28 cellular contexts compared by ENCODE assay signal in the genomic region with DNA sequence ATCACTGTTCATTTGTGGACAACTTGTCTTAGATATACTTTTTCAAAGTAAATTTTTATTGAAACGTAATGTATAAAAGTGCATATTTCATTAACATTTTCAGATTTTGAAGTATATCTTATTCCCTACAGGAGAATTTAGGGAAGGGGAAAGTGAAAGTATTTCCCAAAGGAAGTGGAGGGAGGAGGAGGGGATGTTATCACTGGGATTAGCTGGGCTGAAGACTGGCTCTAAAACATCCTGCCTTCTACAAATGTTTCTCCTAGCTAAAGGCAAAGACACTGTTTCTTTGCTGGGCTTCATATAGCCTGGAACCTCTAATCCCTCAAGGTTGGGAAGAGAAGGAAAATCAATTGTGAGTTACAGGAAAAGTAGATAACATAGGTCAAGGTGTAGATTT. TPM values are rescaled to one million over a fixed set of nuclear protein-coding genes. Genes with fewer than 3 reads are reported as not detected.
A peak's percentile ranks its signal among the peaks of the same experiment; 100 is the strongest.
DNase-seq lines count a peak whose midpoint lies in the region; ATAC-seq and TF ChIP-seq lines count a peak whose summit lies in the region.
"Had no signal": no experiment of that assay in that cellular context is flagged by ENCODE, and none has a peak within 500 bp of the region (broad histone marks: within the 10 kb centered on the region; RNA-seq: fewer than 3 reads in every experiment).

No MANE protein-coding gene starts in this region.

- CTCF ChIA-PET in CD8-positive, alpha-beta T cell (lab: Charles Lee), result interaction anchor here (2.3 kb wide), 1 partner anchor 20 kb away, joined by 8 read pairs; no protein-coding TSS in a partner anchor

- ATAC-seq in left ventricle myocardium superior (peak; percentile 46), omental fat pad (ENCODE audit: low FRiP score) (peak; percentile 37), GM18511 (IDR thresholded peaks at IDR 0.05; ENCODE audit: unreplicated experiment) (no peak)
- ATAC-seq in CD8-positive, alpha-beta T cell, result no peak
- ATAC-seq: natural killer cell treated with Interleukin-12 subunit alpha and Interleukin-12 subunit beta and Interleukin-15 and Interleukin-18, amount 100 ng/mL, for 72 hours; sciatic nerve; WTC11 had no signal

- H3K27ac Mint-ChIP-seq in CD8-positive, alpha-beta T cell, result no peak overlapping the region
- H3K27ac Mint-ChIP-seq: CD4-positive, alpha-beta memory T cell; natural killer cell treated with Interleukin-12 subunit alpha and Interleukin-12 subunit beta and Interleukin-15 and Interleukin-18, amount 100 ng/mL, for 72 hours; WTC11 had no signal

- no peak for TF ChIP-seq CTCF in omental fat pad (IDR thresholded peaks at IDR 0.05)
- no peak for TF ChIP-seq CTCF in CD8-positive, alpha-beta T cell (IDR thresholded peaks at IDR 0.05)

- no peaks in the 10 kb centered on the region for H3K4me1 Mint-ChIP-seq in CD8-positive, alpha-beta T cell (ENCODE audit: low read depth)
- H3K4me1 Mint-ChIP-seq: CD4-positive, alpha-beta memory T cell had no signal

- intact Hi-C loops in left ventricle myocardium superior (cut with micrococcal nuclease), result no loop called here
- intact Hi-C loops in CD8-positive, alpha-beta T cell (cut with DNase I, micrococcal nuclease), result no loop called here

- DNase-seq in ELR (ENCODE audit: low read depth) (peak; percentile 23), NCI-H226 (peak; percentile 32), left ventricle myocardium superior (no peak), omental fat pad (ENCODE audit: low spot score) (no peak), COLO668 (lab: John Stamatoyannopoulos, UW; ENCODE audit: unreplicated experiment) (no peak), NCI-H146 treated with DMSO at 0.1 percent for 48 hours (lab: John Stamatoyannopoulos, UW; ENCODE audit: unreplicated experiment) (no peak)
- no peak for DNase-seq in CD8-positive, alpha-beta T cell
- DNase-seq: activated CD4-positive, alpha-beta T cell treated with anti-CD3 and anti-CD28 coated beads, Interleukin-2, amount 50 U/mL, for 4 hours; activated CD8-positive, alpha-beta memory T cell treated with anti-CD3 and anti-CD28 coated beads, Interleukin-2, amount 50 U/mL, for 4 hours; activated naive CD4-positive, alpha-beta T cell treated with anti-CD3 and anti-CD28 coated beads, Interleukin-2, amount 50 U/mL, for 16 hours; anterior cingulate cortex; CD4-positive, alpha-beta memory T cell; cortex of kidney; esophagus squamous epithelium; GDM1; Kasumi-1; NCI-H1048; NCI-H2029; NCI-H2227 treated with DMSO at 0.1 percent for 48 hours; stomach; T1000 had no signal

- H3K27me3 Mint-ChIP-seq in CD8-positive, alpha-beta T cell (ENCODE audit: low read depth), result peaks cover 44% of the 10 kb centered on the region

- no peaks in the 10 kb centered on the region for H3K4me1 ChIP-seq in CD8-positive, alpha-beta T cell (ENCODE audit: insufficient read depth, low read length)
- H3K4me1 ChIP-seq: parathyroid adenoma, tibial nerve had no signal

- no peaks in the 10 kb centered on the region for H3K36me3 ChIP-seq in CD8-positive, alpha-beta T cell (ENCODE audit: insufficient read depth, low read length)
- H3K36me3 ChIP-seq: cardiac muscle cell, esophagus squamous epithelium, stomach, tibial nerve had no signal

- H3K4me3 Mint-ChIP-seq in CD8-positive, alpha-beta T cell, result no peak overlapping the region
- H3K4me3 Mint-ChIP-seq: CD4-positive, alpha-beta memory T cell; natural killer cell treated with Interleukin-12 subunit alpha and Interleukin-12 subunit beta and Interleukin-15 and Interleukin-18, amount 100 ng/mL, for 72 hours; WTC11 had no signal

- no peaks in the 10 kb centered on the region for H3K9me3 ChIP-seq in CD8-positive, alpha-beta T cell (ENCODE audit: low read length)
- H3K9me3 ChIP-seq: esophagus squamous epithelium, stomach, tibial nerve had no signal

- no peaks in the 10 kb centered on the region for H3K9me3 Mint-ChIP-seq in CD8-positive, alpha-beta T cell
- H3K9me3 Mint-ChIP-seq: natural killer cell treated with Interleukin-12 subunit alpha and Interleukin-12 subunit beta and Interleukin-15 and Interleukin-18, amount 100 ng/mL, for 72 hours; WTC11 had no signal

- H3K36me3 Mint-ChIP-seq in CD8-positive, alpha-beta T cell, result no peaks in the 10 kb centered on the region
- H3K36me3 Mint-ChIP-seq: CD4-positive, alpha-beta memory T cell; natural killer cell treated with Interleukin-12 subunit alpha and Interleukin-12 subunit beta and Interleukin-15 and Interleukin-18, amount 100 ng/mL, for 72 hours; WTC11 had no signal

- H3K27me3 ChIP-seq in CD8-positive, alpha-beta T cell (ENCODE audit: insufficient read depth, low read length), result peaks cover 10% of the 10 kb centered on the region
- H3K27me3 ChIP-seq: cardiac muscle cell, esophagus squamous epithelium, stomach, tibial nerve had no signal

- POLR2A ChIA-PET in CD8-positive, alpha-beta T cell (lab: Charles Lee), result interaction anchor here (0.6 kb wide), 1 partner anchor 151 kb away, joined by 3 read pairs; no protein-coding TSS in a partner anchor

- no peak overlapping the region for H3K4me3 ChIP-seq in CD8-positive, alpha-beta T cell (ENCODE audit: low read depth, low read length)
- H3K4me3 ChIP-seq: cardiac muscle cell, esophagus squamous epithelium, stomach, tibial nerve had no signal

- no peak overlapping the region for H3K27ac ChIP-seq in CD8-positive, alpha-beta T cell (ENCODE audit: low read depth, low read length)
- H3K27ac ChIP-seq: cardiac muscle cell, esophagus squamous epithelium, parathyroid adenoma had no signal

RNA-seq across cellular contexts. Expression of a gene that starts 7.1 kb away (rescaled TPM):
- total RNA-seq in left ventricle myocardium superior, result 11.5 TPM
- 10 to 100 TPM in 1 of 4 donors, 1 to 10 TPM in 3; 6.5 to 13.1 (median 8.8) TPM for total RNA-seq in omental fat pad
- total RNA-seq in CD8-positive, alpha-beta T cell, result not detected

RNA-seq across cellular contexts. Expression of a gene that starts 56.6 kb away (rescaled TPM):
- total RNA-seq in left ventricle myocardium superior, result 7.8 TPM
- total RNA-seq in omental fat pad, result 10 to 100 TPM; 21.5 to 95.4 (median 28.4) TPM
- total RNA-seq in CD8-positive, alpha-beta T cell, result 10 to 100 TPM; 18.5 to 21.9 TPM

Comparison
In these comparisons a context has a peak if more than half of its experiments do, and no peak if none do; other contexts are left out.
1. DNase-seq: peak in ELR (single experiment) and NCI-H226 (single experiment); none in left ventricle myocardium superior (single experiment), omental fat pad (single experiment), CD8-positive, alpha-beta T cell (0 of 7), COLO668 (single experiment) and NCI-H146 treated with DMSO at 0.1 percent for 48 hours (single experiment).
2. ATAC-seq: peak in left ventricle myocardium superior (single experiment) and omental fat pad (single experiment); none in GM18511 (single experiment) and CD8-positive, alpha-beta T cell (single experiment).
3. RNA of a gene that starts 7.1 kb away (total RNA-seq): 11.5 TPM in left ventricle myocardium superior (single experiment) and 6.5 to 13.1 TPM in omental fat pad; not detected in CD8-positive, alpha-beta T cell; every median in the first group is over 4 times any median in the second.